8 cellular contexts compared by ENCODE assay signal in genomic region chr6:36962874-36963273, GRCh38. TPM values are rescaled to one million over a fixed set of nuclear protein-coding genes. Genes with fewer than 3 reads are reported as not detected.
DNase-seq lines count a peak whose midpoint lies in the region; ATAC-seq and TF ChIP-seq lines count a peak whose summit lies in the region.

No MANE protein-coding gene starts in this region.

- TF ChIP-seq CTCF in DND-41 (IDR thresholded peaks at IDR 0.05; ENCODE audit: borderline replicate concordance, extremely low read depth, low read length, poor library complexity, severe bottlenecking) (no peak), dorsolateral prefrontal cortex (IDR thresholded peaks at IDR 0.05 in 54 of 56, conservative IDR thresholded peaks at IDR 0.05 in 2 of 56; ENCODE audit: low read depth in 1 of 56, partially characterized antibody in 56 of 56) (no peak)

- H4K20me1 ChIP-seq in DND-41 (ENCODE audit: insufficient read depth, low read length): no peaks in the 10 kb centered on the region

- peak overlapping the region; percentile 90 for H3K27ac Mint-ChIP-seq in stimulated activated effector memory CD8-positive, alpha-beta T cell treated with anti-CD3 and anti-CD28 coated beads, Interleukin-12 subunit alpha, Interleukin-12 subunit beta, amount 100 ng/mL, for 72 hours

- H3K4me3 Mint-ChIP-seq in stimulated activated effector memory CD8-positive, alpha-beta T cell treated with anti-CD3 and anti-CD28 coated beads, Interleukin-12 subunit alpha, Interleukin-12 subunit beta, amount 100 ng/mL, for 72 hours: peak overlapping the region; percentile 5

- H3K9ac ChIP-seq in DND-41 (ENCODE audit: low read depth, low read length): no peak overlapping the region

- peaks cover 15% of the 10 kb centered on the region for H3K36me3 ChIP-seq in DND-41 (ENCODE audit: insufficient read depth, low read length)

- H3K4me1 ChIP-seq in DND-41 (ENCODE audit: insufficient read depth, low read length): peaks cover 25% of the 10 kb centered on the region

- H3K4me3 ChIP-seq in DND-41 (ENCODE audit: low read depth in 1 of 2, low read length in 2 of 2) (no peak overlapping the region), dorsolateral prefrontal cortex (peak overlapping the region in 2 of 59 donors; percentile 9 to 36)

- H3K27me3 ChIP-seq in DND-41 (ENCODE audit: insufficient read depth, low read length, poor library complexity): no peaks in the 10 kb centered on the region
- H3K27me3 ChIP-seq in dorsolateral prefrontal cortex: no peaks in the 10 kb centered on the region

- H3K4me1 Mint-ChIP-seq in stimulated activated effector memory CD8-positive, alpha-beta T cell treated with anti-CD3 and anti-CD28 coated beads, Interleukin-12 subunit alpha, Interleukin-12 subunit beta, amount 100 ng/mL, for 72 hours: peaks cover 43% of the 10 kb centered on the region

- peaks cover 20% of the 10 kb centered on the region for H3K36me3 Mint-ChIP-seq in stimulated activated effector memory CD8-positive, alpha-beta T cell treated with anti-CD3 and anti-CD28 coated beads, Interleukin-12 subunit alpha, Interleukin-12 subunit beta, amount 100 ng/mL, for 72 hours

- H3K9me3 Mint-ChIP-seq in stimulated activated effector memory CD8-positive, alpha-beta T cell treated with anti-CD3 and anti-CD28 coated beads, Interleukin-12 subunit alpha, Interleukin-12 subunit beta, amount 100 ng/mL, for 72 hours: no peaks in the 10 kb centered on the region

- H2AFZ ChIP-seq in DND-41 (ENCODE audit: low read depth, low read length): 0 out of 2 replicates have a peak overlapping the region, but pooled peaks have one; percentile 51

- intact Hi-C loops in dorsolateral prefrontal cortex (cut with DNase I): no loop called here

- H3K27ac ChIP-seq in DND-41 (ENCODE audit: low read length) (peak overlapping the region; percentile 69), dorsolateral prefrontal cortex (peak overlapping the region in 26 of 59 donors; percentile 4 to 74 (median 40))

- ATAC-seq in DND-41 (ENCODE audit: insufficient read depth, low read depth): no peak
- peak; percentile 56 for ATAC-seq in stimulated activated effector memory CD8-positive, alpha-beta T cell treated with anti-CD3 and anti-CD28 coated beads, Interleukin-12 subunit alpha, Interleukin-12 subunit beta, amount 100 ng/mL, for 72 hours
- ATAC-seq in HG02763 (IDR thresholded peaks at IDR 0.05; ENCODE audit: unreplicated experiment): no peak
- no peak for ATAC-seq in HG02759 (IDR thresholded peaks at IDR 0.05; ENCODE audit: unreplicated experiment)

- H3K9me3 ChIP-seq in DND-41 (ENCODE audit: insufficient read depth, low read length, severe bottlenecking): no peaks in the 10 kb centered on the region

- no peaks in the 10 kb centered on the region for H3K79me2 ChIP-seq in DND-41 (ENCODE audit: insufficient read depth, low read length)

- 0 out of 2 replicates have a peak overlapping the region, but pooled peaks have one; percentile 40 for H3K4me2 ChIP-seq in DND-41 (ENCODE audit: insufficient read depth, low read length)

- DNase-seq in DND-41: peak; percentile 72
- peak; percentile 65 for DNase-seq in M059J (ENCODE audit: low read depth)
- DNase-seq in activated CD4-positive, alpha-beta T cell treated with anti-CD3 and anti-CD28 coated beads, Interleukin-2, amount 50 U/mL, for 1 hour: peak; percentile 80
- DNase-seq in dorsolateral prefrontal cortex: peak in 9 of 10 donors; percentile 28 to 87 (median 75)
- DNase-seq in mucosa of gallbladder (ENCODE audit: low spot score): peak; percentile 71
- DNase-seq in stimulated activated effector memory CD8-positive, alpha-beta T cell treated with anti-CD3 and anti-CD28 coated beads, Interleukin-12 subunit alpha, Interleukin-12 subunit beta, amount 100 ng/mL, for 72 hours (ENCODE audit: low spot score in 2 of 2): peak; percentile 36 to 72

RNA-seq across cellular contexts. Expression of gene PI16, which starts 8.3 kb away (rescaled TPM):
- not detected in 2 replicates for total RNA-seq in M059J (2014; rRNA removed; shearing (Covaris generic))
- total RNA-seq in dorsolateral prefrontal cortex (10 to 100 TPM in 99 of 120 experiments, 1 to 10 TPM in 21; 3.1 to 69.5 (median 16.1) TPM), mucosa of gallbladder (16.2 TPM)

RNA-seq across cellular contexts. Expression of gene MTCH1, which starts 23.1 kb away (rescaled TPM):
- total RNA-seq in M059J (2014; rRNA removed; shearing (Covaris generic)): 385 and 490 TPM in 2 replicates
- total RNA-seq in dorsolateral prefrontal cortex (100 to 1,000 TPM; 246 to 500 (median 376) TPM), mucosa of gallbladder (206 TPM)

RNA-seq across cellular contexts. Expression of gene FGD2, which starts 42.6 kb away (rescaled TPM):
- not detected in 2 replicates for total RNA-seq in M059J (2014; rRNA removed; shearing (Covaris generic))
- total RNA-seq in dorsolateral prefrontal cortex (10 to 100 TPM in 98 of 120 experiments, 1 to 10 TPM in 22; 5.1 to 40.1 (median 14.1) TPM), mucosa of gallbladder (20.5 TPM)
